ENCODE assay signal across 8 cellular contexts in genomic region chr15:70505411-70505919, GRCh38.
A peak's percentile ranks its signal among the peaks of the same experiment; 100 is the strongest.
DNase-seq lines count a peak whose midpoint lies in the region; ATAC-seq, FAIRE-seq and TF ChIP-seq lines count a peak whose summit lies in the region.

No MANE protein-coding gene starts in this region.

- peak; percentile 14 for DNase-seq in DMS79 treated with DMSO at 0.1 percent for 48 hours (lab: John Stamatoyannopoulos, UW)
- no peak for DNase-seq in DMS79 (lab: John Stamatoyannopoulos, UW)
- peak; percentile 24 for DNase-seq in NCI-H2196 treated with DMSO at 0.1 percent for 48 hours (lab: John Stamatoyannopoulos, UW; ENCODE audit: unreplicated experiment)
- DNase-seq in cardiac fibroblast (ENCODE audit: low read depth in 2 of 2) = peak; percentile 79 to 86
- DNase-seq in retina = peak; percentile 63
- no peak for DNase-seq in D341Med (ENCODE audit: low spot score)
- no peak for DNase-seq in H54 (ENCODE audit: insufficient read length, low spot score)

- FAIRE-seq in H54 (lab: Jason Lieb, UNC) = no peak

- no peak overlapping the region for H3K4me3 ChIP-seq in cardiac fibroblast (replicated peaks in 1 of 2; ENCODE audit: low read depth in 2 of 2, low read length in 2 of 2)

- no peak for ATAC-seq in GM18870 (IDR thresholded peaks at IDR 0.05; ENCODE audit: unreplicated experiment)

- TF ChIP-seq CTCF in cardiac fibroblast (IDR thresholded peaks at IDR 0.05; ENCODE audit: low read depth, low read length) = no peak

- TF ChIP-seq POLR2A in H54 (IDR thresholded peaks at IDR 0.05; ENCODE audit: low read depth, low read length) = no peak

Comparison
In these comparisons a context has a peak if more than half of its experiments do, and no peak if none do; other contexts are left out.
1. DNase-seq: peak in DMS79 treated with DMSO at 0.1 percent for 48 hours (single experiment), NCI-H2196 treated with DMSO at 0.1 percent for 48 hours (single experiment), cardiac fibroblast (2 of 2) and retina (single experiment); none in DMS79 (single experiment), D341Med (single experiment) and H54 (single experiment).